In the genomic region with DNA sequence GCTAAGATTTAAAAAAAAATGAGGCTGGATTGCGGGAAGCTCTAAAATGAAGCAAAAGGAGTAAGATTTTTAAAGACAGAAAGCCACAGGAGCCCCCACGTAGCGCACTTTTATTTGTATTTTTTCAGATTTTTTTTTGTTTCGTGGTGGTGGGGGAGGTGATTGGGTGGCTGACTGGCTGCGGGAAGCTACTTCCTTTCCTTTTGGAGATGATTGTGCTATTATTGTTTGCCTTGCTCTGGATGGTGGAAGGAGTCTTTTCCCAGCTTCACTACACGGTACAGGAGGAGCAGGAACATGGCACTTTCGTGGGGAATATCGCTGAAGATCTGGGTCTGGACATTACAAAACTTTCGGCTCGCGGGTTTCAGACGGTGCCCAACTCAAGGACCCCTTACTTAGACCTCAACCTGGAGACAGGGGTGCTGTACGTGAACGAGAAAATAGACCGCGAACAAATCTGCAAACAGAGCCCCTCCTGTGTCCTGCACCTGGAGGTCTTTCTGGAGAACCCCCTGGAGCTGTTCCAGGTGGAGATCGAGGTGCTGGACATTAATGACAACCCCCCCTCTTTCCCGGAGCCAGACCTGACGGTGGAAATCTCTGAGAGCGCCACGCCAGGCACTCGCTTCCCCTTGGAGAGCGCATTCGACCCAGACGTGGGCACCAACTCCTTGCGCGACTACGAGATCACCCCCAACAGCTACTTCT, we compare ENCODE assay signal across 12 cellular contexts. TPM values are rescaled to one million over a fixed set of nuclear protein-coding genes. Genes with fewer than 3 reads are reported as not detected.
DNase-seq lines count a peak whose midpoint lies in the region; ATAC-seq, FAIRE-seq and TF ChIP-seq lines count a peak whose summit lies in the region.
"Had no signal": no experiment of that assay in that cellular context is flagged by ENCODE, and none has a peak within 500 bp of the region (broad histone marks: within the 10 kb centered on the region; RNA-seq: fewer than 3 reads in every experiment).

No MANE protein-coding gene starts in this region.

- peak overlapping the region; percentile 99 for H3K4me2 ChIP-seq in trophoblast cell (ENCODE audit: low read length)

- H3K36me3 ChIP-seq in BE2C (no peaks in the 10 kb centered on the region), esophagus squamous epithelium (no peaks in the 10 kb centered on the region), trophoblast cell (ENCODE audit: control insufficient read depth in 1 of 2, insufficient read depth in 2 of 2, low read length in 2 of 2) (no peaks in the 10 kb centered on the region)

- H3K4me3 Mint-ChIP-seq in CD14-positive monocyte: peak overlapping the region in 1 of 2 donors; percentile 83

- no peak overlapping the region for H4K12ac ChIP-seq in trophoblast cell (ENCODE audit: low read depth, low read length)

- H3K4me1 ChIP-seq in BE2C: peaks cover 3% of the 10 kb centered on the region; the same call in 1 of the 2 replicates
- peaks cover 29 to 78% (median 44%) of the 10 kb centered on the region in 3 donors for H3K4me1 ChIP-seq in esophagus squamous epithelium
- peaks cover 20 to 24% of the 10 kb centered on the region in 2 experiments for H3K4me1 ChIP-seq in trophoblast cell (ENCODE audit: control insufficient read depth in 1 of 2, insufficient read depth in 2 of 2, low read length in 2 of 2)

- no peak overlapping the region for H3K14ac ChIP-seq in trophoblast cell (ENCODE audit: low read length)

- H2AK5ac ChIP-seq in trophoblast cell (ENCODE audit: low read length): no peak overlapping the region

- no peak for TF ChIP-seq POLR2A in esophagus squamous epithelium (IDR thresholded peaks at IDR 0.05)

- H3K4me1 Mint-ChIP-seq in CD14-positive monocyte: peaks cover 19% of the 10 kb centered on the region

- WGBS in esophagus squamous epithelium, 2 donors: 3 to 11% methylated on average over 16 to 17 of the region's 28 CpGs
- no CpG with 5 or more reads among the region's 28 CpGs for WGBS in trophoblast cell (ENCODE audit: extremely low coverage, insufficient coverage, insufficient read length)

- no peaks in the 10 kb centered on the region for H3K79me2 ChIP-seq in trophoblast cell (ENCODE audit: control insufficient read depth, insufficient read depth, low read length, poor library complexity)

- no peak overlapping the region for H3K27ac Mint-ChIP-seq in CD14-positive monocyte

- no peak overlapping the region for H4K91ac ChIP-seq in trophoblast cell (ENCODE audit: low read depth, low read length)

- H3K18ac ChIP-seq in trophoblast cell (ENCODE audit: low read length): no peak overlapping the region

- H3K9me3 ChIP-seq in BE2C: no peaks in the 10 kb centered on the region
- H3K9me3 ChIP-seq in esophagus squamous epithelium: no peaks in the 10 kb centered on the region
- peaks cover 5% of the 10 kb centered on the region for H3K9me3 ChIP-seq in trophoblast cell (ENCODE audit: insufficient read depth, low read depth, low read length)

- H3K27me3 ChIP-seq in BE2C: no peaks in the 10 kb centered on the region
- peaks cover 7 to 98% (median 32%) of the 10 kb centered on the region in 4 donors for H3K27me3 ChIP-seq in esophagus squamous epithelium
- H3K27me3 ChIP-seq in trophoblast cell (ENCODE audit: insufficient read depth, low read length): peaks cover 38% of the 10 kb centered on the region

- H3K79me1 ChIP-seq in trophoblast cell (ENCODE audit: low read length): no peaks in the 10 kb centered on the region

- TF ChIP-seq CTCF in BE2C (IDR thresholded peaks at IDR 0.05; ENCODE audit: low read depth, low read length) (no peak), esophagus squamous epithelium (IDR thresholded peaks at IDR 0.05) (no peak), CD14-positive monocyte (IDR thresholded peaks at IDR 0.05) (no peak)

- H3K9ac ChIP-seq in trophoblast cell (ENCODE audit: low read length): no peak overlapping the region

- no peak overlapping the region for H2BK5ac ChIP-seq in trophoblast cell (ENCODE audit: low read depth, low read length, poor library complexity)

- peaks cover 4 to 38% (median 21%) of the 10 kb centered on the region in 7 donors for H3K9me3 Mint-ChIP-seq in CD14-positive monocyte

- no peak overlapping the region for H2AFZ ChIP-seq in trophoblast cell (ENCODE audit: insufficient read depth, low read length, poor library complexity)

- no peak overlapping the region for H4K8ac ChIP-seq in trophoblast cell (ENCODE audit: low read depth, low read length)

- DNase-seq in BE2C: no peak
- peak; percentile 20 for DNase-seq in HK-2 (ENCODE audit: unreplicated experiment)
- no peak for DNase-seq in esophagus squamous epithelium (lab: John Stamatoyannopoulos, UW)
- no peak for DNase-seq in trophoblast cell
- DNase-seq in CD14-positive monocyte (ENCODE audit: low spot score): no peak
- no peak for DNase-seq in HTR-8/SVneo (ENCODE audit: insufficient read length, low spot score)
- no peak for DNase-seq in foreskin melanocyte
- DNase-seq: activated CD4-positive, CD25-positive, alpha-beta regulatory T cell treated with anti-CD3 and anti-CD28 coated beads, Interleukin-2, amount 50 U/mL, for 72 hours; NCI-H187 treated with DMSO at 0.1 percent for 48 hours; stimulated activated CD4-positive, alpha-beta T cell treated with anti-CD3 and anti-CD28 coated beads, Interleukin-15, amount 100 ng/mL, for 24 hours had no signal

- no peak for FAIRE-seq in HTR-8/SVneo (lab: Jason Lieb, UNC)

- no peak overlapping the region for H3K4ac ChIP-seq in trophoblast cell (ENCODE audit: low read depth, low read length)

- H3K27ac ChIP-seq in esophagus squamous epithelium (no peak overlapping the region), trophoblast cell (ENCODE audit: low read depth, low read length) (no peak overlapping the region)
- H3K27ac ChIP-seq: epithelial cell of prostate had no signal

- H3K36me3 Mint-ChIP-seq in CD14-positive monocyte: peaks cover 4 to 8% of the 10 kb centered on the region in 2 donors

- H2BK12ac ChIP-seq in trophoblast cell (ENCODE audit: low read length): no peak overlapping the region

- H3K4me3 ChIP-seq in BE2C (ENCODE audit: low read depth, low read length): peak overlapping the region; percentile 94
- peak overlapping the region in 3 of 4 donors; percentile 29 to 54 (median 42) for H3K4me3 ChIP-seq in esophagus squamous epithelium
- H3K4me3 ChIP-seq in trophoblast cell (ENCODE audit: low read depth, low read length): peak overlapping the region; percentile 73

- ATAC-seq in GM21515 (IDR thresholded peaks at IDR 0.05; ENCODE audit: unreplicated experiment): no peak

- H3K23ac ChIP-seq in trophoblast cell (ENCODE audit: low read length): no peak overlapping the region

- peaks cover 87 to 93% (median 91%) of the 10 kb centered on the region in 3 donors for H3K27me3 Mint-ChIP-seq in CD14-positive monocyte (ENCODE audit: low read depth in 3 of 3)

- H2BK120ac ChIP-seq in trophoblast cell (ENCODE audit: insufficient read depth, low read length, poor library complexity): no peak overlapping the region

- intact Hi-C loops in esophagus squamous epithelium (cut with DNase I): no loop called here
- intact Hi-C loops in CD14-positive monocyte (cut with micrococcal nuclease): no loop called here

RNA-seq across cellular contexts. Expression of a gene that starts 1.0 kb away (rescaled TPM):
- 12.3 TPM for polyA plus RNA-seq in BE2C (2012; ENCODE audit: insufficient read depth, insufficient read length, low read depth)
- total RNA-seq in esophagus squamous epithelium: under 1 TPM in 2 of 4 donors, not detected in 2; 0.13 to 0.19 TPM
- 7.7 and 8.3 TPM in 2 replicates for polyA plus RNA-seq in trophoblast cell (2013)
- not detected for polyA plus RNA-seq in CD14-positive monocyte

Comparison
In these comparisons a context has a peak if more than half of its experiments do, and no peak if none do; other contexts are left out.
1. H3K4me3 ChIP-seq: peak in every context shown above with its lines; median percentile 94 in BE2C; 73 in trophoblast cell; 42 in esophagus squamous epithelium.